Comparison of ENCODE assay signal across 9 cellular contexts in genomic region chr18:27163197-27163716, GRCh38. TPM values are rescaled to one million over a fixed set of nuclear protein-coding genes. Genes with fewer than 3 reads are reported as not detected.
DNase-seq lines count a peak whose midpoint lies in the region; ATAC-seq, FAIRE-seq and TF ChIP-seq lines count a peak whose summit lies in the region.
"Not testable (repeated sequence)": the region's sequence is repeated elsewhere in the genome, so short reads cannot be mapped to it uniquely, and the experiment has no call there.
"Had no signal": no experiment of that assay in that cellular context is flagged by ENCODE, and none has a peak within 500 bp of the region (broad histone marks: within the 10 kb centered on the region; RNA-seq: fewer than 3 reads in every experiment).

No MANE protein-coding gene starts in this region.

- H3K9me3 Mint-ChIP-seq in activated naive CD4-positive, alpha-beta T cell treated with anti-CD3 and anti-CD28 coated beads for 36 hours: peaks cover 22% of the 10 kb centered on the region

- ATAC-seq in HepG2: not testable (repeated sequence)

- not testable (repeated sequence) for TF ChIP-seq EP300 in HepG2 (IDR thresholded peaks at IDR 0.05; ENCODE audit: low read depth in 2 of 2, low read length in 2 of 2); HepG2 (CRISPR knock-in tag; IDR thresholded peaks at IDR 0.05; ENCODE audit: borderline replicate concordance)

- DNase-seq in GM06990 (ENCODE audit: extremely low read depth, insufficient read length): not testable (repeated sequence)
- DNase-seq in HT1080 (ENCODE audit: low read depth): peak; percentile 23
- peak; percentile 70 for DNase-seq in NAMALWA (ENCODE audit: low spot score)
- peak; percentile 43 for DNase-seq in SK-MEL-5 (ENCODE audit: low read depth, low spot score)
- DNase-seq in activated naive CD4-positive, alpha-beta T cell treated with anti-CD3 and anti-CD28 coated beads for 36 hours: peak; percentile 7
- peak; percentile 44 for DNase-seq in HepG2 (ENCODE audit: low spot score)

- H3K4me1 Mint-ChIP-seq in activated naive CD4-positive, alpha-beta T cell treated with anti-CD3 and anti-CD28 coated beads for 36 hours (ENCODE audit: low read depth): not testable (repeated sequence)

- not testable (repeated sequence) for H3K27me3 ChIP-seq in GM06990 (replicated peaks; ENCODE audit: control insufficient read depth, insufficient read depth, low read length); OCI-LY3 (ENCODE audit: low read depth, low read length); HepG2 (ENCODE audit: control insufficient read depth in 1 of 2, insufficient read depth in 2 of 2, low read length in 2 of 2)

- CTCF ChIA-PET in activated naive CD4-positive, alpha-beta T cell treated with anti-CD3 and anti-CD28 coated beads for 36 hours (lab: Charles Lee); HepG2 (lab: Yijun Ruan, JAX; ENCODE audit: low intra/inter-chr PET ratio, low total read pairs): not testable (repeated sequence)

- H4K20me1 ChIP-seq in OCI-LY3 (ENCODE audit: insufficient read depth, low read length); HepG2 (ENCODE audit: insufficient read depth, low read length): not testable (repeated sequence)

- TF ChIP-seq POLR2A in HepG2 (IDR thresholded peaks at IDR 0.05; ENCODE audit: insufficient read depth in 1 of 2, low read depth in 2 of 2, low read length in 2 of 2): not testable (repeated sequence)

- POLR2A ChIA-PET in HepG2 (lab: Yijun Ruan, JAX): interaction anchor here (1.3 kb wide), 2 partner anchors 19 to 21 kb away, joined by 3 to 4 read pairs; no protein-coding TSS in a partner anchor

- intact Hi-C loops in activated naive CD4-positive, alpha-beta T cell treated with anti-CD3 and anti-CD28 coated beads for 36 hours (cut with micrococcal nuclease); HepG2 (cut with micrococcal nuclease; ENCODE audit: unreplicated experiment): not testable (repeated sequence)

- not testable (repeated sequence) for BruUV-seq in HepG2 (replicated peaks; lab: Mats Ljungman, UMichigan)

- H3K4me3 Mint-ChIP-seq in activated naive CD4-positive, alpha-beta T cell treated with anti-CD3 and anti-CD28 coated beads for 36 hours: not testable (repeated sequence)

- H3K79me2 ChIP-seq in OCI-LY3 (ENCODE audit: low read length); HepG2 (ENCODE audit: insufficient read depth, low read length): not testable (repeated sequence)

- TF ChIP-seq RAD21 in HepG2 (CRISPR knock-in tag; IDR thresholded peaks at IDR 0.05): peak; percentile 78

- not testable (repeated sequence) for FAIRE-seq in HepG2 (lab: Jason Lieb, UNC)

- H3K27me3 Mint-ChIP-seq in activated naive CD4-positive, alpha-beta T cell treated with anti-CD3 and anti-CD28 coated beads for 36 hours (ENCODE audit: low read depth): not testable (repeated sequence)

- in situ Hi-C loops in SK-MEL-5 (cut with HindIII; ENCODE audit: low pct_unique_long_range_greater_than_20kb, low sequenced_read_pairs); HepG2 (cut with HindIII; ENCODE audit: extremely low pct_ligation_motif_present, low pct_unique_long_range_greater_than_20kb): not testable (repeated sequence)

- not testable (repeated sequence) for H3K4me1 ChIP-seq in OCI-LY3 (ENCODE audit: low read length); HepG2 (ENCODE audit: insufficient read depth, low read length)

- H3K9me3 ChIP-seq in OCI-LY3 (ENCODE audit: insufficient read depth, low read length); HepG2 (ENCODE audit: low read length): not testable (repeated sequence)

- peak overlapping the region; percentile 33; the same call in 1 of the 2 replicates for H2AFZ ChIP-seq in OCI-LY3 (ENCODE audit: low read depth, low read length)
- not testable (repeated sequence) for H2AFZ ChIP-seq in HepG2 (ENCODE audit: low read length)

- H3K27ac ChIP-seq in 22Rv1; OCI-LY3 (ENCODE audit: low read length); HepG2 (ENCODE audit: extremely low read length, insufficient read depth, low read length): not testable (repeated sequence)

- H3K36me3 Mint-ChIP-seq in activated naive CD4-positive, alpha-beta T cell treated with anti-CD3 and anti-CD28 coated beads for 36 hours (ENCODE audit: low read depth): not testable (repeated sequence)

- H3K9ac ChIP-seq in OCI-LY3 (ENCODE audit: low read length); HepG2 (ENCODE audit: insufficient read depth, low read depth, low read length): not testable (repeated sequence)

- not testable (repeated sequence) for H3K27ac Mint-ChIP-seq in activated naive CD4-positive, alpha-beta T cell treated with anti-CD3 and anti-CD28 coated beads for 36 hours

- not testable (repeated sequence) for H3K4me3 ChIP-seq in GM06990 (replicated peaks; ENCODE audit: low read depth, low read length)
- H3K4me3 ChIP-seq in OCI-LY3 (ENCODE audit: low read length) (peak overlapping the region; percentile 26; the same call in 1 of the 2 replicates), HepG2 (replicated peaks in 1 of 3; ENCODE audit: insufficient read depth in 1 of 3, low read depth in 2 of 3, low read length in 3 of 3) (peak overlapping the region in 2 of 3 experiments; percentile 2 to 23; a peak in 2 of 6 replicates)

- H3K4me2 ChIP-seq in OCI-LY3 (ENCODE audit: low read length): peak overlapping the region; percentile 14; the same call in 1 of the 2 replicates
- peak overlapping the region; percentile 39 for H3K4me2 ChIP-seq in HepG2 (ENCODE audit: low read depth, low read length)

- not testable (repeated sequence) for H3K36me3 ChIP-seq in GM06990 (ENCODE audit: control insufficient read depth, insufficient read depth, low read length); OCI-LY3 (replicated peaks; ENCODE audit: low read depth, low read length); HepG2 (replicated peaks in 1 of 2; ENCODE audit: control insufficient read depth in 1 of 2, insufficient read depth in 2 of 2, low read length in 2 of 2)

- 28% methylated on average over 2 of the region's 12 CpGs for WGBS in HepG2 (ENCODE audit: low lambda C conversion rate)

- peak; percentile 81 for TF ChIP-seq CTCF in 22Rv1 (IDR thresholded peaks at IDR 0.05)
- TF ChIP-seq CTCF in GM06990 (IDR thresholded peaks at IDR 0.05; ENCODE audit: insufficient read depth, low read length, poor library complexity, severe bottlenecking): peak; percentile 30
- TF ChIP-seq CTCF in OCI-LY3 (IDR thresholded peaks at IDR 0.05; ENCODE audit: low read depth, low read length): peak; percentile 16
- TF ChIP-seq CTCF in HepG2 (CRISPR knock-in tag; IDR thresholded peaks at IDR 0.05): peak; percentile 84

TF ChIP-seq in HepG2, 621 proteins besides CTCF, POLR2A, EP300 and RAD21 (continues in another document):
- not testable (repeated sequence) for TF ChIP-seq FOXA1 (IDR thresholded peaks at IDR 0.05)
- TF ChIP-seq FOXA1 (CRISPR knock-in tag; IDR thresholded peaks at IDR 0.05) (peak; percentile 84), GABPB1 (CRISPR knock-in tag; IDR thresholded peaks at IDR 0.05) (0 out of 2 replicates have a peak, but pooled peaks have one; percentile 14), STAG1 (CRISPR knock-in tag; IDR thresholded peaks at IDR 0.05) (peak; percentile 72), ZNF644 (CRISPR knock-in tag; IDR thresholded peaks at IDR 0.05; ENCODE audit: low read depth) (peak; percentile 35; the same call in 1 of the 2 replicates)

RNA-seq across cellular contexts. Expression of gene CHST9, which starts 21.9 kb away (rescaled TPM):
- not detected in 2 replicates for total RNA-seq in HT1080 (2014; rRNA removed; shearing (Covaris generic))
- polyA plus RNA-seq in HT1080 (2015; cell fraction: cytosol; rRNA removed): 0.01 and 0.02 TPM in 2 replicates
- 0.11 TPM in 1 of 2 replicates, not detected in the other for polyA plus RNA-seq in HT1080 (2015; cell fraction: nucleus; rRNA removed)
- not detected in 2 replicates for total RNA-seq in SK-MEL-5 (2014; rRNA removed; shearing (Covaris generic))
- polyA plus RNA-seq in SK-MEL-5 (2015; cell fraction: cytosol; rRNA removed): 0.27 TPM in 1 of 2 replicates, not detected in the other
- polyA plus RNA-seq in SK-MEL-5 (2015; cell fraction: nucleus; rRNA removed): 0.43 TPM in 1 of 2 replicates, not detected in the other
- total RNA-seq in activated naive CD4-positive, alpha-beta T cell treated with anti-CD3 and anti-CD28 coated beads for 36 hours: not detected
- total RNA-seq in HepG2 (2016; rRNA removed; fragmentation: Illumina TruSeq; extraction: Trizol): 7.5 and 9.6 TPM in 2 replicates
- total RNA-seq in HepG2 (2016; cell fraction: cytosol; rRNA removed; fragmentation: Illumina TruSeq; extraction: Trizol; ENCODE audit: low read depth): 1.2 and 1.8 TPM in 2 replicates
- 8.3 and 8.4 TPM in 2 replicates for total RNA-seq in HepG2 (2016; cell fraction: insoluble cytoplasmic fraction; rRNA removed; fragmentation: Illumina TruSeq; extraction: Trizol)
- total RNA-seq in HepG2 (2016; cell fraction: membrane; rRNA removed; fragmentation: Illumina TruSeq; extraction: Trizol): 3.3 and 4.1 TPM in 2 replicates
- total RNA-seq in HepG2 (2016; cell fraction: nucleus; rRNA removed; fragmentation: Illumina TruSeq; extraction: Trizol): 13.6 and 15.2 TPM in 2 replicates
- polyA plus RNA-seq in HepG2 (2011; rRNA removed): 1.7 and 3.2 TPM in 2 replicates
- 1.0 and 1.4 TPM in 2 replicates for polyA plus RNA-seq in HepG2 (2011; cell fraction: cytosol; rRNA removed)
- polyA plus RNA-seq in HepG2 (2011; cell fraction: nucleus; rRNA removed): 0.84 and 1.2 TPM in 2 replicates
- polyA plus RNA-seq in HepG2 (2012): 1.8 and 2.1 TPM in 2 replicates
- polyA plus RNA-seq in HepG2 (2016; cell fraction: cytosol; fragmentation: Illumina TruSeq; extraction: Trizol; ENCODE audit: low read depth): 0.31 and 0.55 TPM in 2 replicates
- 6.3 and 6.5 TPM in 2 replicates for polyA plus RNA-seq in HepG2 (2016; cell fraction: insoluble cytoplasmic fraction; fragmentation: Illumina TruSeq; extraction: Trizol; ENCODE audit: low read depth)
- polyA plus RNA-seq in HepG2 (2016; cell fraction: membrane; fragmentation: Illumina TruSeq; extraction: Trizol; ENCODE audit: low read depth): 1.2 and 1.4 TPM in 2 replicates
- polyA plus RNA-seq in HepG2 (2016; cell fraction: nucleus; fragmentation: Illumina TruSeq; extraction: Trizol; ENCODE audit: insufficient read depth, low read depth): 8.5 and 8.6 TPM in 2 replicates
- polyA minus RNA-seq in HepG2 (2011; rRNA and poly(A)+ RNA removed; ENCODE audit: low replicate concordance): 1.3 TPM in 1 of 2 replicates, not detected in the other
- polyA minus RNA-seq in HepG2 (2011; cell fraction: cytosol; rRNA and poly(A)+ RNA removed): 2.3 and 4.1 TPM in 2 replicates
- 8.1 TPM in 2 replicates for polyA minus RNA-seq in HepG2 (2011; cell fraction: nucleus; rRNA and poly(A)+ RNA removed)
- total RNA-seq: IMR-90 had no signal
- polyA plus RNA-seq: IMR-90 had no signal

Comparison
In these comparisons a context has a peak if more than half of its experiments do, and no peak if none do; other contexts are left out.
1. CTCF ChIP-seq: peak in every context shown above with its lines; median percentile 84 in HepG2; 81 in 22Rv1; 30 in GM06990; 16 in OCI-LY3.